ENCODE assay signal across 24 cellular contexts in the genomic region with DNA sequence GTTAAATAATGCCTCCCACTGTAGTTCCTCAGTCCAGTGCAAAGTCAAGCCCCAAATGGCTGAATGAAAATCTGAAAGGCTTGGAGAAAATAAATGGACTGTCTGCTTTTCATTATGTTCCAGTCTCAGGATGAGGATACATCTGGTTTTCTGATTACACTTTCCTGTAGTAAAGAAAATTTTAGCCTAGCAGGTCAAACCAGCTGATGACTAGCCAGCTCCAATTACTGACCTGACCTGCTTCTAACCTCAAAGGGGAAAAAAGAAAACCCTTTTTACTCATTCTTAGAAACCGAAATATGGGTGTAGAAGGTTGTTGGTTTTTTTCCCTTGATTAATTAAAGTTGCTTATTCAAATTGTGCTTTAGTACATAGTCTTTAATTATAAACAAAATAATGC.
DNase-seq lines count a peak whose midpoint lies in the region; ATAC-seq, FAIRE-seq and TF ChIP-seq lines count a peak whose summit lies in the region.
"Had no signal": no experiment of that assay in that cellular context is flagged by ENCODE, and none has a peak within 500 bp of the region (broad histone marks: within the 10 kb centered on the region; RNA-seq: fewer than 3 reads in every experiment).

No MANE protein-coding gene starts in this region.

- H4K20me1 ChIP-seq in HCT116 (ENCODE audit: insufficient read depth): no peaks in the 10 kb centered on the region
- no peaks in the 10 kb centered on the region for H4K20me1 ChIP-seq in astrocyte (ENCODE audit: insufficient read depth, low read length)

- peak overlapping the region; percentile 40 for H3K4me2 ChIP-seq in HCT116 (ENCODE audit: low read length)
- H3K4me2 ChIP-seq in astrocyte (ENCODE audit: low read length): peak overlapping the region; percentile 26
- H3K4me2 ChIP-seq: A549, KMS-11 had no signal

- no peak for TF ChIP-seq POLR2A in HCT116 (IDR thresholded peaks at IDR 0.05; ENCODE audit: borderline replicate concordance, extremely low read depth, insufficient read depth, insufficient read length)

- DNase-seq in AG08395 (ENCODE audit: low spot score) (peak; percentile 29), HCT116 (ENCODE audit: low read depth, low spot score) (no peak), astrocyte (ENCODE audit: low read depth) (peak; percentile 68), fibroblast of mammary gland (ENCODE audit: low read depth) (peak; percentile 85), substantia nigra (lab: John Stamatoyannopoulos, UW) (no peak), NCI-H1694 (lab: John Stamatoyannopoulos, UW) (no peak)
- no peak for DNase-seq in T-helper 2 cell treated with Interferon-gamma antibody and Interleukin-4, amounts not matched to agents 5 μg/mL and 100 μg/mL, for 36 hours (ENCODE audit: low spot score)
- no peak for DNase-seq in activated CD8-positive, alpha-beta T cell treated with anti-CD3 and anti-CD28 coated beads for 36 hours
- DNase-seq: activated CD8-positive, alpha-beta memory T cell treated with anti-CD3 and anti-CD28 coated beads, Interleukin-2, amount 10 ng/mL, durations not matched to agents 7 days and 5 days; activated effector memory CD4-positive, alpha-beta T cell treated with Interleukin-2 at 50 U/mL for 16 hours; adrenal gland; CD8-positive, alpha-beta memory T cell; cerebellar nuclear complex; left ventricle myocardium superior; NCI-H1092 treated with DMSO at 0.1 percent for 48 hours; occipital lobe; sigmoid colon; stimulated activated CD4-positive, alpha-beta T cell treated with anti-CD3 and anti-CD28 coated beads, Interleukin-2, amount 100 ng/mL, for 24 hours; stimulated activated naive CD8-positive, alpha-beta T cell treated with anti-CD3 and anti-CD28 coated beads, Interleukin-15, amount 100 ng/mL, for 72 hours; T1000; upper lobe of right lung had no signal

- H3K4me3 Mint-ChIP-seq in astrocyte (ENCODE audit: unreplicated experiment): no peak overlapping the region
- H3K4me3 Mint-ChIP-seq in T-helper 2 cell treated with Interferon-gamma antibody and Interleukin-4, amounts not matched to agents 5 μg/mL and 100 μg/mL, for 36 hours: no peak overlapping the region
- H3K4me3 Mint-ChIP-seq in activated CD8-positive, alpha-beta T cell treated with anti-CD3 and anti-CD28 coated beads for 36 hours: no peak overlapping the region
- H3K4me3 Mint-ChIP-seq: activated CD8-positive, alpha-beta memory T cell treated with anti-CD3 and anti-CD28 coated beads, Interleukin-2, amount 10 ng/mL, durations not matched to agents 7 days and 5 days; CD8-positive, alpha-beta memory T cell; stimulated activated naive CD8-positive, alpha-beta T cell treated with anti-CD3 and anti-CD28 coated beads, Interleukin-15, amount 100 ng/mL, for 72 hours had no signal

- H3K9me3 Mint-ChIP-seq in astrocyte (ENCODE audit: unreplicated experiment): no peaks in the 10 kb centered on the region
- H3K9me3 Mint-ChIP-seq in T-helper 2 cell treated with Interferon-gamma antibody and Interleukin-4, amounts not matched to agents 5 μg/mL and 100 μg/mL, for 36 hours: no peaks in the 10 kb centered on the region
- H3K9me3 Mint-ChIP-seq in activated CD8-positive, alpha-beta T cell treated with anti-CD3 and anti-CD28 coated beads for 36 hours: no peaks in the 10 kb centered on the region
- H3K9me3 Mint-ChIP-seq: CD8-positive, alpha-beta memory T cell; stimulated activated naive CD8-positive, alpha-beta T cell treated with anti-CD3 and anti-CD28 coated beads, Interleukin-15, amount 100 ng/mL, for 72 hours had no signal

- no peak for ATAC-seq in HCT116
- no peak for ATAC-seq in activated CD8-positive, alpha-beta T cell treated with anti-CD3 and anti-CD28 coated beads for 36 hours
- ATAC-seq: A549; activated CD8-positive, alpha-beta memory T cell treated with anti-CD3 and anti-CD28 coated beads, Interleukin-2, amount 10 ng/mL, durations not matched to agents 7 days and 5 days; left ventricle myocardium superior; stimulated activated naive CD8-positive, alpha-beta T cell treated with anti-CD3 and anti-CD28 coated beads, Interleukin-15, amount 100 ng/mL, for 72 hours; upper lobe of right lung had no signal

- no peak overlapping the region for H2AFZ ChIP-seq in HCT116 (ENCODE audit: low read depth, low read length, poor library complexity, severe bottlenecking)
- no peak overlapping the region for H2AFZ ChIP-seq in astrocyte (ENCODE audit: low read depth, low read length)

- H3K9me3 ChIP-seq in HCT116 (ENCODE audit: control insufficient read depth in 1 of 2, insufficient read depth in 1 of 2, low read depth in 1 of 2, low read length in 2 of 2) (no peaks in the 10 kb centered on the region), astrocyte (ENCODE audit: insufficient read depth, low read depth, low read length) (no peaks in the 10 kb centered on the region)
- H3K9me3 ChIP-seq: A549, adrenal gland, sigmoid colon, upper lobe of right lung had no signal

- H3K9me2 ChIP-seq in HCT116 (ENCODE audit: insufficient read depth): no peaks in the 10 kb centered on the region

- H3K4me1 Mint-ChIP-seq in astrocyte (ENCODE audit: low read depth, unreplicated experiment): peaks cover 31% of the 10 kb centered on the region
- no peaks in the 10 kb centered on the region for H3K4me1 Mint-ChIP-seq in T-helper 2 cell treated with Interferon-gamma antibody and Interleukin-4, amounts not matched to agents 5 μg/mL and 100 μg/mL, for 36 hours (ENCODE audit: low read depth)
- no peaks in the 10 kb centered on the region for H3K4me1 Mint-ChIP-seq in activated CD8-positive, alpha-beta T cell treated with anti-CD3 and anti-CD28 coated beads for 36 hours (ENCODE audit: low read depth)
- H3K4me1 Mint-ChIP-seq: activated CD8-positive, alpha-beta memory T cell treated with anti-CD3 and anti-CD28 coated beads, Interleukin-2, amount 10 ng/mL, durations not matched to agents 7 days and 5 days; CD8-positive, alpha-beta memory T cell; stimulated activated naive CD8-positive, alpha-beta T cell treated with anti-CD3 and anti-CD28 coated beads, Interleukin-15, amount 100 ng/mL, for 72 hours had no signal

- intact Hi-C loops in HCT116 (cut with micrococcal nuclease): no loop called here
- intact Hi-C loops in activated CD8-positive, alpha-beta T cell treated with anti-CD3 and anti-CD28 coated beads for 36 hours (cut with micrococcal nuclease): no loop called here

- no peaks in the 10 kb centered on the region for H3K36me3 Mint-ChIP-seq in astrocyte (ENCODE audit: low read depth, unreplicated experiment)
- H3K36me3 Mint-ChIP-seq in T-helper 2 cell treated with Interferon-gamma antibody and Interleukin-4, amounts not matched to agents 5 μg/mL and 100 μg/mL, for 36 hours (ENCODE audit: low read depth): no peaks in the 10 kb centered on the region
- H3K36me3 Mint-ChIP-seq in activated CD8-positive, alpha-beta T cell treated with anti-CD3 and anti-CD28 coated beads for 36 hours (ENCODE audit: low read depth): no peaks in the 10 kb centered on the region
- H3K36me3 Mint-ChIP-seq: activated CD8-positive, alpha-beta memory T cell treated with anti-CD3 and anti-CD28 coated beads, Interleukin-2, amount 10 ng/mL, durations not matched to agents 7 days and 5 days; CD8-positive, alpha-beta memory T cell had no signal

- no TSS peak for BruUV-seq in HCT116 (replicated peaks; lab: Mats Ljungman, UMichigan)

- no peak for TF ChIP-seq RAD21 in HCT116 (IDR thresholded peaks at IDR 0.05; ENCODE audit: low read depth)

- H3K27me3 ChIP-seq in HCT116 (ENCODE audit: insufficient read depth, low read length): no peaks in the 10 kb centered on the region
- no peaks in the 10 kb centered on the region for H3K27me3 ChIP-seq in astrocyte (ENCODE audit: insufficient read depth, low read length)
- H3K27me3 ChIP-seq: adrenal gland, sigmoid colon, upper lobe of right lung had no signal

- H3K36me3 ChIP-seq in HCT116 (ENCODE audit: control insufficient read depth in 1 of 2, insufficient read depth in 2 of 2, low read length in 2 of 2) (no peaks in the 10 kb centered on the region), astrocyte (ENCODE audit: insufficient read depth, low read length) (no peaks in the 10 kb centered on the region)
- H3K36me3 ChIP-seq: adrenal gland, sigmoid colon, upper lobe of right lung had no signal

- RAD21 ChIA-PET in HCT116 (lab: Charles Lee; ENCODE audit: low non-redundant PET in 1 of 2, low total read pairs in 2 of 2, uncharacterized antibody in 2 of 2, unreplicated experiment in 2 of 2): no interaction called here

- POLR2A ChIA-PET in HCT116 (lab: Charles Lee): no interaction called here
- POLR2A ChIA-PET in activated CD8-positive, alpha-beta T cell treated with anti-CD3 and anti-CD28 coated beads for 36 hours (lab: Charles Lee): no interaction called here

- H3K4me3 ChIP-seq in HCT116 (replicated peaks in 1 of 2; ENCODE audit: low read depth in 1 of 2, low read length in 2 of 2) (no peak overlapping the region), astrocyte (ENCODE audit: insufficient read depth, low read depth, low read length) (no peak overlapping the region), fibroblast of mammary gland (ENCODE audit: control insufficient read depth, low read depth, low read length) (no peak overlapping the region)
- H3K4me3 ChIP-seq: A549, adrenal gland, sigmoid colon, upper lobe of right lung had no signal

- no peaks in the 10 kb centered on the region for H3K27me3 Mint-ChIP-seq in astrocyte (ENCODE audit: low read depth, unreplicated experiment)
- H3K27me3 Mint-ChIP-seq in T-helper 2 cell treated with Interferon-gamma antibody and Interleukin-4, amounts not matched to agents 5 μg/mL and 100 μg/mL, for 36 hours (ENCODE audit: low read depth): no peaks in the 10 kb centered on the region
- peaks cover 1% of the 10 kb centered on the region for H3K27me3 Mint-ChIP-seq in activated CD8-positive, alpha-beta T cell treated with anti-CD3 and anti-CD28 coated beads for 36 hours
- H3K27me3 Mint-ChIP-seq: activated CD8-positive, alpha-beta memory T cell treated with anti-CD3 and anti-CD28 coated beads, Interleukin-2, amount 10 ng/mL, durations not matched to agents 7 days and 5 days; CD8-positive, alpha-beta memory T cell had no signal

- peaks cover 7 to 29% of the 10 kb centered on the region in 2 experiments for H3K4me1 ChIP-seq in HCT116 (ENCODE audit: control insufficient read depth in 1 of 2, insufficient read depth in 2 of 2, low read length in 2 of 2)
- H3K4me1 ChIP-seq in astrocyte (ENCODE audit: insufficient read depth, low read length): peaks cover 21% of the 10 kb centered on the region
- H3K4me1 ChIP-seq: A549, adrenal gland, upper lobe of right lung had no signal

- FAIRE-seq in astrocyte (lab: Jason Lieb, UNC): no peak
- FAIRE-seq: A549, H1 had no signal

- no peak overlapping the region for H3K9ac ChIP-seq in HCT116 (ENCODE audit: low read length)
- no peak overlapping the region for H3K9ac ChIP-seq in astrocyte (ENCODE audit: low read length)
- H3K9ac ChIP-seq: KMS-11 had no signal

- no peak overlapping the region for H3K27ac ChIP-seq in HCT116 (ENCODE audit: low read depth, low read length)
- H3K27ac ChIP-seq in astrocyte (ENCODE audit: low read depth, low read length): no peak overlapping the region
- H3K27ac ChIP-seq in substantia nigra (ENCODE audit: low read depth, low read length, poor library complexity, severe bottlenecking): no peak overlapping the region
- H3K27ac ChIP-seq: A549, adrenal gland, KMS-11, sigmoid colon, upper lobe of right lung had no signal

- CTCF ChIA-PET in HCT116 (lab: Charles Lee): no interaction called here
- CTCF ChIA-PET in activated CD8-positive, alpha-beta T cell treated with anti-CD3 and anti-CD28 coated beads for 36 hours (lab: Charles Lee): no interaction called here

- TF ChIP-seq CTCF in HCT116 (IDR thresholded peaks at IDR 0.05 in 2 of 3, conservative IDR thresholded peaks at IDR 0.05 in 1 of 3; ENCODE audit: borderline replicate concordance in 1 of 3, insufficient read depth in 1 of 3, low read depth in 2 of 3, low read length in 2 of 3) (no peak), astrocyte (IDR thresholded peaks at IDR 0.05; ENCODE audit: insufficient read depth, low read depth, low read length) (no peak), fibroblast of mammary gland (conservative IDR thresholded peaks at IDR 0.05; ENCODE audit: control insufficient read depth, insufficient read depth, low read depth, low read length) (no peak)
- no peak for TF ChIP-seq CTCF in activated CD8-positive, alpha-beta T cell treated with anti-CD3 and anti-CD28 coated beads for 36 hours (IDR thresholded peaks at IDR 0.05)

- H3K27ac Mint-ChIP-seq in astrocyte (ENCODE audit: unreplicated experiment): no peak overlapping the region
- H3K27ac Mint-ChIP-seq in T-helper 2 cell treated with Interferon-gamma antibody and Interleukin-4, amounts not matched to agents 5 μg/mL and 100 μg/mL, for 36 hours: no peak overlapping the region
- no peak overlapping the region for H3K27ac Mint-ChIP-seq in activated CD8-positive, alpha-beta T cell treated with anti-CD3 and anti-CD28 coated beads for 36 hours
- H3K27ac Mint-ChIP-seq: activated CD8-positive, alpha-beta memory T cell treated with anti-CD3 and anti-CD28 coated beads, Interleukin-2, amount 10 ng/mL, durations not matched to agents 7 days and 5 days; CD8-positive, alpha-beta memory T cell; stimulated activated naive CD8-positive, alpha-beta T cell treated with anti-CD3 and anti-CD28 coated beads, Interleukin-15, amount 100 ng/mL, for 72 hours had no signal

- H3K79me2 ChIP-seq in HCT116 (ENCODE audit: insufficient read depth, low read length) (no peaks in the 10 kb centered on the region), astrocyte (ENCODE audit: insufficient read depth, low read length) (no peaks in the 10 kb centered on the region)

Comparison
In these comparisons a context has a peak if more than half of its experiments do, and no peak if none do; other contexts are left out.
1. DNase-seq: peak in AG08395 (single experiment), astrocyte (single experiment) and fibroblast of mammary gland (single experiment); none in HCT116 (single experiment), substantia nigra (0 of 49), T-helper 2 cell treated with Interferon-gamma antibody and Interleukin-4, amounts not matched to agents 5 μg/mL and 100 μg/mL, for 36 hours (single experiment), NCI-H1694 (single experiment) and activated CD8-positive, alpha-beta T cell treated with anti-CD3 and anti-CD28 coated beads for 36 hours (single experiment).